In genomic region chr18:44909191-44909719, GRCh38 we compare ENCODE assay signal across 11 cellular contexts.
DNase-seq lines count a peak whose midpoint lies in the region; ATAC-seq and TF ChIP-seq lines count a peak whose summit lies in the region.
"Had no signal": no experiment of that assay in that cellular context is flagged by ENCODE, and none has a peak within 500 bp of the region (broad histone marks: within the 10 kb centered on the region; RNA-seq: fewer than 3 reads in every experiment).

No MANE protein-coding gene starts in this region.

- peaks cover 2% of the 10 kb centered on the region for H4K20me1 ChIP-seq in hepatocyte (ENCODE audit: insufficient read depth, poor library complexity, severe bottlenecking)

- DNase-seq in hepatocyte (ENCODE audit: low spot score) = peak; percentile 23
- no peak for DNase-seq in glutamatergic neuron
- DNase-seq in NK-92 treated with Interleukin-12 subunit alpha and Interleukin-12 subunit beta, amount 100 ng/mL, for 24 hours (lab: John Stamatoyannopoulos, UW) = no peak
- no peak for DNase-seq in OCI-M2 (lab: John Stamatoyannopoulos, UW; ENCODE audit: unreplicated experiment)
- DNase-seq in WTC11 (ENCODE audit: low spot score) = no peak
- DNase-seq: GM23248 had no signal

- H3K27ac Mint-ChIP-seq in glutamatergic neuron (ENCODE audit: unreplicated experiment) (no peak overlapping the region), WTC11 (no peak overlapping the region)
- H3K27ac Mint-ChIP-seq: activated naive CD4-positive, alpha-beta T cell treated with anti-CD3 and anti-CD28 coated beads, Interleukin-2, amount 50 U/mL, for 72 hours had no signal

- peaks cover 5% of the 10 kb centered on the region for H3K4me1 ChIP-seq in hepatocyte (ENCODE audit: insufficient read depth)

- no peaks in the 10 kb centered on the region for H3K9me2 ChIP-seq in hepatocyte (replicated peaks; ENCODE audit: insufficient read depth)

- no peak overlapping the region for H3K4me3 ChIP-seq in hepatocyte
- H3K4me3 ChIP-seq: GM23248, heart left ventricle had no signal

- TF ChIP-seq CTCF in hepatocyte (IDR thresholded peaks at IDR 0.05; ENCODE audit: poor library complexity) (no peak), glutamatergic neuron (IDR thresholded peaks at IDR 0.05; ENCODE audit: partially characterized antibody, unreplicated experiment) (no peak), WTC11 (IDR thresholded peaks at IDR 0.05) (no peak)

- H3K36me3 ChIP-seq in hepatocyte (replicated peaks; ENCODE audit: insufficient read depth, low read depth) = no peaks in the 10 kb centered on the region
- H3K36me3 ChIP-seq: heart left ventricle had no signal

- POLR2A ChIA-PET in WTC11 (lab: Charles Lee) = no interaction called here

- WGBS in hepatocyte (ENCODE audit: low lambda C conversion rate, missing lambda C conversion rate) = 67% methylated on average over 5 of the region's 5 CpGs

- no peaks in the 10 kb centered on the region for H3K9me3 ChIP-seq in hepatocyte (ENCODE audit: low read depth)

- H3K4me1 Mint-ChIP-seq in glutamatergic neuron (ENCODE audit: low read depth, unreplicated experiment) (peaks cover 3% of the 10 kb centered on the region), WTC11 (no peaks in the 10 kb centered on the region)

- ATAC-seq in GM18861 (IDR thresholded peaks at IDR 0.05; ENCODE audit: unreplicated experiment) (peak; percentile 66), GM21528 (IDR thresholded peaks at IDR 0.05; ENCODE audit: low FRiP score, unreplicated experiment) (peak; percentile 94), HG03457 (IDR thresholded peaks at IDR 0.05; ENCODE audit: unreplicated experiment) (peak; percentile 69), WTC11 (no peak)

- no peak overlapping the region for H3K4me2 ChIP-seq in hepatocyte

- H3K27me3 Mint-ChIP-seq in glutamatergic neuron (ENCODE audit: unreplicated experiment) (no peaks in the 10 kb centered on the region), WTC11 (ENCODE audit: low read depth) (no peaks in the 10 kb centered on the region)

- H3K27me3 ChIP-seq in hepatocyte = no peaks in the 10 kb centered on the region
- H3K27me3 ChIP-seq: heart left ventricle had no signal

- H2AFZ ChIP-seq in hepatocyte = no peak overlapping the region
- H2AFZ ChIP-seq: GM23248 had no signal

- CTCF ChIA-PET in WTC11 (lab: Charles Lee) = no interaction called here

- H3K4me3 Mint-ChIP-seq in glutamatergic neuron (ENCODE audit: unreplicated experiment) (no peak overlapping the region), WTC11 (no peak overlapping the region)

- H3K36me3 Mint-ChIP-seq in glutamatergic neuron (ENCODE audit: unreplicated experiment) = no peaks in the 10 kb centered on the region
- no peaks in the 10 kb centered on the region for H3K36me3 Mint-ChIP-seq in WTC11
- H3K36me3 Mint-ChIP-seq: activated naive CD4-positive, alpha-beta T cell treated with anti-CD3 and anti-CD28 coated beads, Interleukin-2, amount 50 U/mL, for 72 hours had no signal

- H3K27ac ChIP-seq in hepatocyte = no peak overlapping the region
- H3K27ac ChIP-seq: GM23248, heart left ventricle had no signal

- H3K79me2 ChIP-seq in hepatocyte = peaks cover 17% of the 10 kb centered on the region

- H3K9me3 Mint-ChIP-seq in glutamatergic neuron (ENCODE audit: unreplicated experiment) (peaks cover 10% of the 10 kb centered on the region), WTC11 (no peaks in the 10 kb centered on the region)

TF ChIP-seq in WTC11, 78 proteins besides CTCF, POLR2A, EP300 and RAD21:
- TF ChIP-seq USF2 (CRISPR knock-in tag; IDR thresholded peaks at IDR 0.05) (no peak), FOXJ3 (CRISPR knock-in tag; IDR thresholded peaks at IDR 0.05; ENCODE audit: borderline replicate concordance) (no peak), STAT6 (CRISPR knock-in tag; conservative IDR thresholded peaks at IDR 0.05; ENCODE audit: low read depth) (no peak), TEAD1 (CRISPR knock-in tag; IDR thresholded peaks at IDR 0.05) (no peak), FOXK1 (CRISPR knock-in tag; IDR thresholded peaks at IDR 0.05) (no peak), GTF2I (CRISPR knock-in tag; conservative IDR thresholded peaks at IDR 0.05) (no peak), ESRRA (CRISPR knock-in tag; IDR thresholded peaks at IDR 0.05; ENCODE audit: borderline replicate concordance) (no peak), ATF2 (CRISPR knock-in tag; IDR thresholded peaks at IDR 0.05; ENCODE audit: borderline replicate concordance, low read depth) (no peak), MAX (CRISPR knock-in tag; IDR thresholded peaks at IDR 0.05) (no peak), ZBTB21 (CRISPR knock-in tag; IDR thresholded peaks at IDR 0.05; ENCODE audit: borderline replicate concordance) (no peak), ZNF423 (CRISPR knock-in tag; IDR thresholded peaks at IDR 0.05) (no peak), MYBL2 (CRISPR knock-in tag; IDR thresholded peaks at IDR 0.05) (no peak), E2F4 (CRISPR knock-in tag; IDR thresholded peaks at IDR 0.05; ENCODE audit: borderline replicate concordance, low read depth) (no peak), ZNF317 (CRISPR knock-in tag; IDR thresholded peaks at IDR 0.05; ENCODE audit: borderline replicate concordance, low read depth) (no peak), JAZF1 (CRISPR knock-in tag; IDR thresholded peaks at IDR 0.05) (no peak), PREB (CRISPR knock-in tag; IDR thresholded peaks at IDR 0.05; ENCODE audit: borderline replicate concordance) (no peak), NR2C2 (CRISPR knock-in tag; IDR thresholded peaks at IDR 0.05) (no peak)
